Comparison of ENCODE assay signal across 7 cellular contexts in genomic region chr10:3197354-3198003, GRCh38. TPM values are rescaled to one million over a fixed set of nuclear protein-coding genes. Genes with fewer than 3 reads are reported as not detected.
A peak's percentile ranks its signal among the peaks of the same experiment; 100 is the strongest.
DNase-seq lines count a peak whose midpoint lies in the region; ATAC-seq and TF ChIP-seq lines count a peak whose summit lies in the region.

No MANE protein-coding gene starts in this region.

- peak overlapping the region in 1 of 2 donors; percentile 11 for H3K27ac ChIP-seq in liver (ENCODE audit: low read depth in 1 of 2, low read length in 2 of 2)

- H3K9me3 ChIP-seq in liver (ENCODE audit: control insufficient read depth in 4 of 4, low read length in 3 of 4): no peaks in the 10 kb centered on the region

- DNase-seq in NCI-H2227 (lab: John Stamatoyannopoulos, UW; ENCODE audit: unreplicated experiment) (peak; percentile 83), chondrocyte (ENCODE audit: low spot score) (no peak)
- peak; percentile 59 to 62 for DNase-seq in activated CD4-positive, alpha-beta T cell treated with anti-CD3 and anti-CD28 coated beads for 24 hours (ENCODE audit: low read depth in 2 of 2)
- peak; percentile 41 for DNase-seq in stimulated activated CD4-positive, alpha-beta T cell treated with anti-CD3 and anti-CD28 coated beads, Interleukin-2, amount 100 ng/mL, for 4 hours (ENCODE audit: low read depth)

- peak; percentile 99 for TF ChIP-seq CTCF in chondrocyte (IDR thresholded peaks at IDR 0.05)
- TF ChIP-seq CTCF in liver (IDR thresholded peaks at IDR 0.05; ENCODE audit: low read depth, low read length, missing input control): peak; percentile 88

- peak overlapping the region; percentile 94 for H3K27ac Mint-ChIP-seq in chondrocyte (ENCODE audit: unreplicated experiment)

- H3K4me1 ChIP-seq in liver (ENCODE audit: control insufficient read depth in 4 of 4, insufficient read depth in 4 of 4, low read length in 3 of 4): peaks cover 0 to 6% (median 1%) of the 10 kb centered on the region in 4 donors

- no peaks in the 10 kb centered on the region for H3K27me3 Mint-ChIP-seq in chondrocyte (ENCODE audit: low read depth)

- H3K36me3 ChIP-seq in liver (ENCODE audit: control insufficient read depth in 4 of 4, insufficient read depth in 3 of 4, low read depth in 1 of 4, low read length in 3 of 4): no peaks in the 10 kb centered on the region

- no peak overlapping the region for H3K9ac ChIP-seq in liver (ENCODE audit: low read depth in 1 of 2, low read length in 2 of 2)

- peaks cover 49% of the 10 kb centered on the region for H3K4me1 Mint-ChIP-seq in chondrocyte (ENCODE audit: low read depth)

- 14% methylated on average over 27 of the region's 27 CpGs for WGBS in liver

- no peak overlapping the region for H3K4me3 ChIP-seq in liver (ENCODE audit: low read depth in 1 of 3, low read length in 3 of 3)

- ATAC-seq in GM18505 (IDR thresholded peaks at IDR 0.05; ENCODE audit: unreplicated experiment) (peak; percentile 74), HG03025 (IDR thresholded peaks at IDR 0.05; ENCODE audit: low FRiP score, unreplicated experiment) (peak; percentile 68)

- peak overlapping the region; percentile 61 for H3K4me3 Mint-ChIP-seq in chondrocyte (ENCODE audit: unreplicated experiment)

- no peaks in the 10 kb centered on the region for H3K9me3 Mint-ChIP-seq in chondrocyte (ENCODE audit: low read depth)

- no peak for TF ChIP-seq POLR2A in GM18505 (IDR thresholded peaks at IDR 0.05; ENCODE audit: borderline replicate concordance, extremely low read depth, insufficient read depth, insufficient read length)

- peak; percentile 94 to 97 for TF ChIP-seq RAD21 in liver (IDR thresholded peaks at IDR 0.05)

- H3K27me3 ChIP-seq in liver (ENCODE audit: control insufficient read depth in 4 of 4, insufficient read depth in 4 of 4, low read length in 3 of 4): no peaks in the 10 kb centered on the region

- no peaks in the 10 kb centered on the region for H3K36me3 Mint-ChIP-seq in chondrocyte (ENCODE audit: low read depth)

TF ChIP-seq in liver, 16 proteins besides CTCF, POLR2A, EP300 and RAD21:
- TF ChIP-seq EGR1 (IDR thresholded peaks at IDR 0.05; ENCODE audit: low read depth in 2 of 2): no peak
- TF ChIP-seq RXRA (IDR thresholded peaks at IDR 0.05): no peak
- TF ChIP-seq, protein P1, sequence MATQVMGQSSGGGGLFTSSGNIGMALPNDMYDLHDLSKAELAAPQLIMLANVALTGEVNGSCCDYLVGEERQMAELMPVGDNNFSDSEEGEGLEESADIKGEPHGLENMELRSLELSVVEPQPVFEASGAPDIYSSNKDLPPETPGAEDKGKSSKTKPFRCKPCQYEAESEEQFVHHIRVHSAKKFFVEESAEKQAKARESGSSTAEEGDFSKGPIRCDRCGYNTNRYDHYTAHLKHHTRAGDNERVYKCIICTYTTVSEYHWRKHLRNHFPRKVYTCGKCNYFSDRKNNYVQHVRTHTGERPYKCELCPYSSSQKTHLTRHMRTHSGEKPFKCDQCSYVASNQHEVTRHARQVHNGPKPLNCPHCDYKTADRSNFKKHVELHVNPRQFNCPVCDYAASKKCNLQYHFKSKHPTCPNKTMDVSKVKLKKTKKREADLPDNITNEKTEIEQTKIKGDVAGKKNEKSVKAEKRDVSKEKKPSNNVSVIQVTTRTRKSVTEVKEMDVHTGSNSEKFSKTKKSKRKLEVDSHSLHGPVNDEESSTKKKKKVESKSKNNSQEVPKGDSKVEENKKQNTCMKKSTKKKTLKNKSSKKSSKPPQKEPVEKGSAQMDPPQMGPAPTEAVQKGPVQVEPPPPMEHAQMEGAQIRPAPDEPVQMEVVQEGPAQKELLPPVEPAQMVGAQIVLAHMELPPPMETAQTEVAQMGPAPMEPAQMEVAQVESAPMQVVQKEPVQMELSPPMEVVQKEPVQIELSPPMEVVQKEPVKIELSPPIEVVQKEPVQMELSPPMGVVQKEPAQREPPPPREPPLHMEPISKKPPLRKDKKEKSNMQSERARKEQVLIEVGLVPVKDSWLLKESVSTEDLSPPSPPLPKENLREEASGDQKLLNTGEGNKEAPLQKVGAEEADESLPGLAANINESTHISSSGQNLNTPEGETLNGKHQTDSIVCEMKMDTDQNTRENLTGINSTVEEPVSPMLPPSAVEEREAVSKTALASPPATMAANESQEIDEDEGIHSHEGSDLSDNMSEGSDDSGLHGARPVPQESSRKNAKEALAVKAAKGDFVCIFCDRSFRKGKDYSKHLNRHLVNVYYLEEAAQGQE (IDR thresholded peaks at IDR 0.05): peak; percentile 49

RNA-seq across cellular contexts. Expression of gene PITRM1, which starts 24.9 kb away (rescaled TPM):
- 71.8 to 95.0 TPM (median 84.9 TPM) in 3 replicates for total RNA-seq in chondrocyte
- total RNA-seq in liver: 10 to 100 TPM; 21.1 to 29.1 TPM
- polyA plus RNA-seq in liver: 10 to 100 TPM; 26.2 to 43.1 TPM
